Comparison of ENCODE assay signal across 30 cellular contexts in the genomic region with DNA sequence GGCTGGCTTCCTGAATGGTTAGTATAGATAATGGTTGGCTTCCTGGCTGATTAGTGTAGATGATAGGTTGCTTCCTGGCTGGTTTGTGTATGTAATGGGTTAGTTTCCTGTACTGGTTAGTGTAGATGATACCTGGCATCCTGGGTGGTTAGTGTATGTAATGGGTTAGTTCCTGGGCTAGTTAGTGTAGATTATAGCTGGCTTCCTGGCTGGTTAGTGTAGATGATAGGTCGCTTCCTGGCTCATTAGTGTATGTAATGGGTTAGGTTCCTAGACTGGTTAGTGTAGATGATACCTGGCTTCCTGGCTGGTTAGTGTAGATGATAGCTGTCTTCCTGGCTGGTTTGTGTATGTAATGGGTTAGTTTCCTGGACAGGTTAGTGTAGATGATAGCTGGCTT.
"Had no signal": no experiment of that assay in that cellular context is flagged by ENCODE, and none has a peak within 500 bp of the region (broad histone marks: within the 10 kb centered on the region; RNA-seq: fewer than 3 reads in every experiment).

No MANE protein-coding gene starts in this region.

- FAIRE-seq: endometrium, frontal cortex had no signal

- H3K27ac ChIP-seq: body of pancreas, cardiac muscle cell, colonic mucosa, WERI-Rb-1 had no signal

- H3K27me3 ChIP-seq: body of pancreas, cardiac muscle cell, colonic mucosa had no signal

- ATAC-seq: activated CD4-positive, CD25-positive, alpha-beta regulatory T cell treated with anti-CD3 and anti-CD28 coated beads, Interleukin-2, amount 50 U/mL, for 24 hours; activated CD8-positive, alpha-beta T cell treated with anti-CD3 and anti-CD28 coated beads for 36 hours; activated T-cell treated with anti-CD3 and anti-CD28 coated beads, Interleukin-2, amount 50 U/mL, for 4 hours; activated T-helper 17 cell treated with anti-CD3 and anti-CD28 coated beads, Interleukin-2, amount 50 U/mL, for 72 hours; body of pancreas; esophagus mucosa; T-helper 17 cell had no signal

- H3K36me3 ChIP-seq: cardiac muscle cell, colonic mucosa, WERI-Rb-1 had no signal

- DNase-seq: activated B cell treated with CpG ODN at 0.5 μM for 24 hours; activated CD4-positive, alpha-beta T cell treated with anti-CD3 and anti-CD28 coated beads for 48 hours; activated CD4-positive, alpha-beta T cell treated with anti-CD3 and anti-CD28 coated beads, Interleukin-2, amount 50 U/mL, for 1 hour; activated CD4-positive, alpha-beta T cell treated with anti-CD3 and anti-CD28 coated beads, Interleukin-2, amount 50 U/mL, for 48 hours; activated CD8-positive, alpha-beta memory T cell treated with anti-CD3 and anti-CD28 coated beads for 24 hours; activated CD8-positive, alpha-beta T cell treated with anti-CD3 and anti-CD28 coated beads for 36 hours; activated effector memory CD4-positive, alpha-beta T cell treated with Interleukin-2 at 50 U/mL for 16 hours; activated gamma-delta T cell treated with Interleukin-2 at 50 U/mL for 16 hours; activated naive CD4-positive, alpha-beta T cell treated with anti-CD3 and anti-CD28 coated beads, Interleukin-2, amount 50 U/mL, for 16 hours; activated naive CD4-positive, alpha-beta T cell treated with Interleukin-2 at 50 U/mL for 16 hours; activated T-cell treated with anti-CD3 and anti-CD28 coated beads, Interleukin-2, amount 50 U/mL, for 4 hours; amniotic stem cell; aorta; body of pancreas; central memory CD4-positive, alpha-beta T cell; cerebellar nuclear complex; colonic mucosa; effector CD8-positive, alpha-beta T cell; foreskin fibroblast; head of caudate nucleus; T-helper 1 cell; T-helper 17 cell; T1000; WERI-Rb-1 had no signal

- H3K4me1 ChIP-seq: body of pancreas, colonic mucosa had no signal

- H3K4me3 ChIP-seq: body of pancreas, cardiac muscle cell, colonic mucosa had no signal

- H3K9me3 ChIP-seq: body of pancreas, colonic mucosa had no signal
